In genomic region chr17:61161615-61162134, GRCh38 we compare ENCODE assay signal across 2 cellular contexts.
TF ChIP-seq lines count a peak whose summit lies in the region.

No MANE protein-coding gene starts in this region.

TF ChIP-seq in IMR-90, 13 proteins besides CTCF, POLR2A, EP300 and RAD21:
- TF ChIP-seq SMC3 (IDR thresholded peaks at IDR 0.05; ENCODE audit: low read depth, low read length): no peak
- no peak for TF ChIP-seq FOS (IDR thresholded peaks at IDR 0.05; ENCODE audit: low read depth, low read length)
- no peak for TF ChIP-seq RCOR1 (IDR thresholded peaks at IDR 0.05; ENCODE audit: insufficient replicate concordance, low read length)
- no peak for TF ChIP-seq RFX5 (IDR thresholded peaks at IDR 0.05; ENCODE audit: low read depth, low read length)
- TF ChIP-seq CHD1 (IDR thresholded peaks at IDR 0.05; ENCODE audit: low read depth, low read length): no peak
- TF ChIP-seq USF2 (IDR thresholded peaks at IDR 0.05; ENCODE audit: low read depth, low read length): no peak
- TF ChIP-seq MAFK (IDR thresholded peaks at IDR 0.05; ENCODE audit: low read depth, low read length): no peak
- TF ChIP-seq MAZ (IDR thresholded peaks at IDR 0.05; ENCODE audit: borderline replicate concordance, low read depth, low read length): no peak
- TF ChIP-seq CEBPB (IDR thresholded peaks at IDR 0.05; ENCODE audit: low read depth, low read length): no peak
- no peak for TF ChIP-seq MXI1 (IDR thresholded peaks at IDR 0.05; ENCODE audit: borderline replicate concordance, low read depth, low read length)
- TF ChIP-seq ELK1 (IDR thresholded peaks at IDR 0.05; ENCODE audit: borderline replicate concordance, low read depth, low read length): no peak
- no peak for TF ChIP-seq NFE2L2 (IDR thresholded peaks at IDR 0.05; ENCODE audit: low read depth, low read length)
- TF ChIP-seq BHLHE40 (IDR thresholded peaks at IDR 0.05; ENCODE audit: low read depth, low read length): no peak

TF ChIP-seq in SK-N-SH treated with all-trans-retinoic acid at 6 μM for 48 hours, 23 proteins besides CTCF, POLR2A, EP300 and RAD21:
- peak; percentile 50; the same call in 1 of the 2 replicates for TF ChIP-seq ZC3H10 (CRISPR knock-in tag; IDR thresholded peaks at IDR 0.05)
- peak; percentile 99 for TF ChIP-seq ZNF70 (CRISPR knock-in tag; IDR thresholded peaks at IDR 0.05)
- 0 out of 2 replicates have a peak, but pooled peaks have one; percentile 41 for TF ChIP-seq RARB (CRISPR knock-in tag; IDR thresholded peaks at IDR 0.05)
- peak; percentile 51; the same call in 1 of the 2 replicates for TF ChIP-seq ZFP3 (CRISPR knock-in tag; IDR thresholded peaks at IDR 0.05)
- TF ChIP-seq TOX (CRISPR knock-in tag; IDR thresholded peaks at IDR 0.05; ENCODE audit: borderline replicate concordance): no peak
- peak; percentile 36; the same call in 1 of the 2 replicates for TF ChIP-seq ZNF8 (CRISPR knock-in tag; IDR thresholded peaks at IDR 0.05)
- peak; percentile 89 for TF ChIP-seq SNAI2 (CRISPR knock-in tag; IDR thresholded peaks at IDR 0.05)
- TF ChIP-seq ESRRG (CRISPR knock-in tag; IDR thresholded peaks at IDR 0.05): no peak
- TF ChIP-seq TCF4 (CRISPR knock-in tag; IDR thresholded peaks at IDR 0.05; ENCODE audit: borderline replicate concordance): peak; percentile 75; the same call in 1 of the 2 replicates
- TF ChIP-seq ARNTL (CRISPR knock-in tag; IDR thresholded peaks at IDR 0.05; ENCODE audit: borderline replicate concordance, low read depth): no peak
- peak; percentile 81; the same call in 1 of the 2 replicates for TF ChIP-seq PATZ1 (CRISPR knock-in tag; IDR thresholded peaks at IDR 0.05; ENCODE audit: borderline replicate concordance)
- peak; percentile 94 for TF ChIP-seq ISL1 (CRISPR knock-in tag; IDR thresholded peaks at IDR 0.05)
- TF ChIP-seq TSHZ2 (CRISPR knock-in tag; IDR thresholded peaks at IDR 0.05): peak; percentile 97
- TF ChIP-seq CSDC2 (CRISPR knock-in tag; IDR thresholded peaks at IDR 0.05): peak; percentile 68
- TF ChIP-seq CSRNP3 (CRISPR knock-in tag; IDR thresholded peaks at IDR 0.05): peak; percentile 69; the same call in 1 of the 2 replicates
- TF ChIP-seq BACH2 (CRISPR knock-in tag; IDR thresholded peaks at IDR 0.05; ENCODE audit: borderline replicate concordance): 0 out of 2 replicates have a peak, but pooled peaks have one; percentile 52
- 0 out of 2 replicates have a peak, but pooled peaks have one; percentile 14 for TF ChIP-seq ZFP30 (CRISPR knock-in tag; IDR thresholded peaks at IDR 0.05)
- no peak for TF ChIP-seq CREB5 (CRISPR knock-in tag; IDR thresholded peaks at IDR 0.05; ENCODE audit: low read depth)
- TF ChIP-seq OSR1 (CRISPR knock-in tag; IDR thresholded peaks at IDR 0.05): no peak
- TF ChIP-seq GLIS3 (CRISPR knock-in tag; IDR thresholded peaks at IDR 0.05): peak; percentile 89
- 0 out of 2 replicates have a peak, but pooled peaks have one; percentile 5 for TF ChIP-seq ZNF565 (CRISPR knock-in tag; conservative IDR thresholded peaks at IDR 0.05; ENCODE audit: low read depth)
- no peak for TF ChIP-seq POU6F1 (CRISPR knock-in tag; IDR thresholded peaks at IDR 0.05; ENCODE audit: borderline replicate concordance, low read depth)
- TF ChIP-seq PPARA (CRISPR knock-in tag; IDR thresholded peaks at IDR 0.05; ENCODE audit: borderline replicate concordance): no peak
